21 cellular contexts compared by ENCODE assay signal in the genomic region with DNA sequence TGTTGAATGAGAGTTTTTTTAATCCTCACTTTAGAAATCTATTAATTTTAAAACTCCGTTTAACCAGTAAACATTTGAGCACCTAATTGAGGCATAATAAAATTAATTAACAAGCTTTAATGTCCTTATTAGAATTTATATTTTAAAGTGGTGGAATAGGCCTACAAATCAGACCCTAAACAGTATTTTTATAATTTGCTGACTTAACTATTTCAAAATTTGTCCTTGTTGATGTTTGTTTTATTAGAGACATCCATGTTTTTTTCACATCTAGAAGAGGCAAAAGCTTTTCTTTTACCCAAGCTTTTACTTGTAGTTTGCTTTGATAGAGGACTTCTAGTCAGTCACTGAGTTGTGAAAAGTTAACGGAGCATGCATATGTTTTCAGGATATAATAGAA. TPM values are rescaled to one million over a fixed set of nuclear protein-coding genes. Genes with fewer than 3 reads are reported as not detected.
DNase-seq lines count a peak whose midpoint lies in the region; ATAC-seq and TF ChIP-seq lines count a peak whose summit lies in the region.
"Had no signal": no experiment of that assay in that cellular context is flagged by ENCODE, and none has a peak within 500 bp of the region (broad histone marks: within the 10 kb centered on the region; RNA-seq: fewer than 3 reads in every experiment).

No MANE protein-coding gene starts in this region.

- no peaks in the 10 kb centered on the region for H3K9me2 ChIP-seq in SU-DHL-6 (replicated peaks; ENCODE audit: insufficient read depth, low read length)

- H3K79me2 ChIP-seq in SU-DHL-6 (ENCODE audit: insufficient read depth, low read length): peaks cover 32% of the 10 kb centered on the region

- peak overlapping the region; percentile 7 for H3K4me2 ChIP-seq in SU-DHL-6 (ENCODE audit: low read depth, low read length, poor library complexity, severe bottlenecking)

- H4K20me1 ChIP-seq in SU-DHL-6 (ENCODE audit: low read depth, low read length): no peaks in the 10 kb centered on the region

- DNase-seq in left ventricle myocardium inferior: no peak
- no peak for DNase-seq in left cardiac atrium
- no peak for DNase-seq in esophagus muscularis mucosa (ENCODE audit: extremely low spot score)
- DNase-seq in NCI-H2081 (lab: John Stamatoyannopoulos, UW): no peak
- no peak for DNase-seq in NCI-H526 treated with DMSO at 0.1 percent for 48 hours (lab: John Stamatoyannopoulos, UW)
- no peak for DNase-seq in NCI-H524 treated with DMSO at 0.1 percent for 48 hours (lab: John Stamatoyannopoulos, UW)
- DNase-seq in adrenal gland: no peak
- DNase-seq: 8988T; C1 segment of cervical spinal cord; CD8-positive, alpha-beta memory T cell; DMS53; GOT3; KBM-7; MV-4-11; NCI-H1417 treated with DMSO at 0.1 percent for 48 hours; NCI-H187 treated with DMSO at 0.1 percent for 48 hours; NCI-H226; NCI-H524; SJCRH30 had no signal

- peak overlapping the region; percentile 98 for H3K27ac ChIP-seq in left ventricle myocardium inferior (replicated peaks)
- no peak overlapping the region for H3K27ac ChIP-seq in SU-DHL-6 (ENCODE audit: low read depth, low read length)
- H3K27ac ChIP-seq in esophagus muscularis mucosa (replicated peaks in 1 of 4): peak overlapping the region in 3 of 4 donors; percentile 89 to 95 (median 93)
- H3K27ac ChIP-seq in adrenal gland: peak overlapping the region in 1 of 5 donors; percentile 18
- H3K27ac ChIP-seq: SJCRH30 had no signal

- ATAC-seq in left cardiac atrium: no peak
- ATAC-seq: Panc1 had no signal

- H3K27me3 ChIP-seq in left ventricle myocardium inferior (ENCODE audit: low read depth) (no peaks in the 10 kb centered on the region), SU-DHL-6 (ENCODE audit: low read length) (no peaks in the 10 kb centered on the region), esophagus muscularis mucosa (no peaks in the 10 kb centered on the region), adrenal gland (no peaks in the 10 kb centered on the region)
- H3K27me3 ChIP-seq: SJCRH30 had no signal

- no peak for TF ChIP-seq CTCF in left ventricle myocardium inferior (IDR thresholded peaks at IDR 0.05; ENCODE audit: borderline replicate concordance)
- no peak for TF ChIP-seq CTCF in SU-DHL-6 (IDR thresholded peaks at IDR 0.05; ENCODE audit: insufficient read depth, low read length, poor library complexity, severe bottlenecking)
- no peak for TF ChIP-seq CTCF in esophagus muscularis mucosa (IDR thresholded peaks at IDR 0.05)
- TF ChIP-seq CTCF in adrenal gland (IDR thresholded peaks at IDR 0.05): no peak

- no peak overlapping the region for H3K9ac ChIP-seq in SU-DHL-6 (ENCODE audit: low read length)

- H3F3A ChIP-seq in SU-DHL-6 (ENCODE audit: insufficient read depth): peaks cover 13% of the 10 kb centered on the region

- WGBS in esophagus muscularis mucosa: 89% methylated on average over 2 of the region's 2 CpGs
- WGBS in adrenal gland, 4 donors: 89 to 95% (median 92%) methylated on average over 2 of the region's 2 CpGs

- H3K4me3 ChIP-seq in left ventricle myocardium inferior: no peak overlapping the region
- H3K4me3 ChIP-seq in SU-DHL-6 (ENCODE audit: insufficient read depth, low read length, poor library complexity, severe bottlenecking): no peak overlapping the region
- H3K4me3 ChIP-seq in esophagus muscularis mucosa: no peak overlapping the region
- no peak overlapping the region for H3K4me3 ChIP-seq in adrenal gland
- H3K4me3 ChIP-seq: SJCRH30 had no signal

- H2AFZ ChIP-seq in SU-DHL-6 (ENCODE audit: low read depth, low read length, severe bottlenecking): no peak overlapping the region

- TF ChIP-seq POLR2A in esophagus muscularis mucosa (IDR thresholded peaks at IDR 0.05; ENCODE audit: low read depth): no peak
- no peak for TF ChIP-seq POLR2A in adrenal gland (IDR thresholded peaks at IDR 0.05)

- peaks cover 14% of the 10 kb centered on the region for H3K36me3 ChIP-seq in left ventricle myocardium inferior
- H3K36me3 ChIP-seq in SU-DHL-6 (ENCODE audit: low read length): peaks cover 32% of the 10 kb centered on the region
- peaks cover 0 to 4% (median 0%) of the 10 kb centered on the region in 4 donors for H3K36me3 ChIP-seq in esophagus muscularis mucosa
- no peaks in the 10 kb centered on the region for H3K36me3 ChIP-seq in adrenal gland (replicated peaks in 1 of 2)

- TF ChIP-seq EP300 in esophagus muscularis mucosa (IDR thresholded peaks at IDR 0.05): no peak

- no peaks in the 10 kb centered on the region for H3K9me3 ChIP-seq in left ventricle myocardium inferior (replicated peaks)
- no peaks in the 10 kb centered on the region for H3K9me3 ChIP-seq in SU-DHL-6 (ENCODE audit: insufficient read depth, low read length)
- no peaks in the 10 kb centered on the region for H3K9me3 ChIP-seq in esophagus muscularis mucosa
- no peaks in the 10 kb centered on the region for H3K9me3 ChIP-seq in adrenal gland (replicated peaks in 1 of 3)
- H3K9me3 ChIP-seq: SJCRH30 had no signal

- H3K4me1 ChIP-seq in left ventricle myocardium inferior (peaks cover 57% of the 10 kb centered on the region), esophagus muscularis mucosa (peaks cover 7 to 55% (median 46%) of the 10 kb centered on the region in 4 donors), adrenal gland (replicated peaks in 1 of 2) (peaks cover 0 to 16% of the 10 kb centered on the region in 2 donors)
- H3K4me1 ChIP-seq: SJCRH30 had no signal

- intact Hi-C loops in left ventricle myocardium inferior (cut with micrococcal nuclease) (loop anchor here (5.0 kb wide), 1 partner anchor 42 kb away; the partner anchor contains the start of gene HMGB2), left cardiac atrium (cut with DNase I) (no loop called here), esophagus muscularis mucosa (cut with DNase I) (loop anchor here (5.0 kb wide), 1 partner anchor 38 kb away; no protein-coding TSS in a partner anchor), adrenal gland (cut with DNase I) (loop anchor here in 1 of 2 donors (5.0 kb wide), 1 partner anchor 42 kb away; the partner anchor contains the start of gene HMGB2)

RNA-seq across cellular contexts. Expression of gene SAP30, which starts 3.8 kb away (rescaled TPM):
- 16.5 TPM for total RNA-seq in left ventricle myocardium inferior
- 10 to 100 TPM; 18.0 to 20.0 TPM for total RNA-seq in left cardiac atrium
- total RNA-seq in esophagus muscularis mucosa: 10 to 100 TPM; 39.6 to 56.2 (median 43.7) TPM
- 10 to 100 TPM; 10.3 to 39.1 (median 16.7) TPM for total RNA-seq in adrenal gland
- polyA plus RNA-seq in adrenal gland: 10 to 100 TPM in 1 of 3 donors, 1 to 10 TPM in 2; 4.4 to 13.9 (median 4.7) TPM

RNA-seq across cellular contexts. Expression of gene SCRG1, which starts 24.3 kb away (rescaled TPM):
- total RNA-seq in left ventricle myocardium inferior: 0.41 TPM
- total RNA-seq in left cardiac atrium: 1 to 10 TPM; 1.6 to 1.9 TPM
- 1 to 10 TPM; 2.3 to 3.0 (median 2.7) TPM for total RNA-seq in esophagus muscularis mucosa
- total RNA-seq in adrenal gland: under 1 TPM in 6 of 8 donors, not detected in 2; 0.14 to 0.76 (median 0.19) TPM
- polyA plus RNA-seq in adrenal gland: 1 to 10 TPM in 1 of 3 donors, under 1 TPM in 2; 0.40 to 1.9 (median 0.54) TPM
- total RNA-seq: CD8-positive, alpha-beta memory T cell; SJCRH30 had no signal
- polyA plus RNA-seq: CD8-positive, alpha-beta memory T cell had no signal

RNA-seq across cellular contexts. Expression of gene HMGB2, which starts 40.4 kb away (rescaled TPM):
- 39.4 TPM for total RNA-seq in left ventricle myocardium inferior
- total RNA-seq in left cardiac atrium: 10 to 100 TPM; 40.0 to 44.0 TPM
- 10 to 100 TPM; 35.7 to 69.7 (median 46.2) TPM for total RNA-seq in esophagus muscularis mucosa
- total RNA-seq in adrenal gland: 10 to 100 TPM in 7 of 8 donors, 1 to 10 TPM in 1; 7.5 to 25.3 (median 21.8) TPM
- 10 to 100 TPM; 38.6 to 46.1 (median 42.8) TPM for polyA plus RNA-seq in adrenal gland

Comparison
In these comparisons a context has a peak if more than half of its experiments do, and no peak if none do; other contexts are left out.
1. intact Hi-C loops: an anchor here in left ventricle myocardium inferior (5.0 kb wide) and esophagus muscularis mucosa (5.0 kb wide); none called in left cardiac atrium.